8 cellular contexts compared by ENCODE assay signal in genomic region chr3:42501681-42502428, GRCh38. TPM values are rescaled to one million over a fixed set of nuclear protein-coding genes. Genes with fewer than 3 reads are reported as not detected.
DNase-seq lines count a peak whose midpoint lies in the region; TF ChIP-seq lines count a peak whose summit lies in the region.

No MANE protein-coding gene starts in this region.

- peaks cover 31% of the 10 kb centered on the region for H3K27me3 Mint-ChIP-seq in activated T-helper 1 cell treated with anti-CD3 and anti-CD28 coated beads, Interleukin-12 subunit alpha, Interleukin-12 subunit beta, Interleukin-2, Interleukin-4 antibody, amounts not matched to agents 30 ng/mL and 10 ng/mL and 1 ng/mL, durations not matched to agents 14 hours and 24 hours and 36 hours (ENCODE audit: insufficient read depth)
- peaks cover 80% of the 10 kb centered on the region for H3K27me3 Mint-ChIP-seq in neural crest cell (ENCODE audit: low read depth)

- H3K4me3 ChIP-seq in HFF-Myc (replicated peaks; ENCODE audit: low read depth, low read length), result peak overlapping the region; percentile 11; the same call in 1 of the 2 replicates
- H3K4me3 ChIP-seq in fibroblast of the aortic adventitia (ENCODE audit: low read depth, low read length), result peak overlapping the region; percentile 31

- DNase-seq in GDM1 (lab: John Stamatoyannopoulos, UW), result peak; percentile 46
- no peak for DNase-seq in HFF-Myc (ENCODE audit: extremely low read depth, low read depth)
- peak; percentile 55 for DNase-seq in NOMO-1 treated with DMSO at 0.1 percent for 48 hours (lab: John Stamatoyannopoulos, UW; ENCODE audit: unreplicated experiment)
- DNase-seq in activated T-helper 1 cell treated with anti-CD3 and anti-CD28 coated beads, Interleukin-12 subunit alpha, Interleukin-12 subunit beta, Interleukin-2, Interleukin-4 antibody, amounts not matched to agents 30 ng/mL and 10 ng/mL and 1 ng/mL, durations not matched to agents 14 hours and 24 hours and 36 hours (ENCODE audit: low spot score), result peak; percentile 48
- peak; percentile 20 for DNase-seq in fibroblast of the aortic adventitia (ENCODE audit: low read depth)
- DNase-seq in neural crest cell (ENCODE audit: low read depth, low spot score), result peak; percentile 25
- no peak for DNase-seq in COLO829 (ENCODE audit: low spot score)

- TF ChIP-seq CTCF in HFF-Myc (IDR thresholded peaks at IDR 0.05; ENCODE audit: low read depth, low read length, missing control alignments) (peak; percentile 54), fibroblast of the aortic adventitia (IDR thresholded peaks at IDR 0.05; ENCODE audit: insufficient read depth, low read length) (peak; percentile 43), neural crest cell (conservative IDR thresholded peaks at IDR 0.05) (peak; percentile 62)

- H3K4me3 Mint-ChIP-seq in activated T-helper 1 cell treated with anti-CD3 and anti-CD28 coated beads, Interleukin-12 subunit alpha, Interleukin-12 subunit beta, Interleukin-2, Interleukin-4 antibody, amounts not matched to agents 30 ng/mL and 10 ng/mL and 1 ng/mL, durations not matched to agents 14 hours and 24 hours and 36 hours, result peak overlapping the region; percentile 86
- H3K4me3 Mint-ChIP-seq in neural crest cell, result peak overlapping the region; percentile 83

- no peaks in the 10 kb centered on the region for H3K9me3 Mint-ChIP-seq in activated T-helper 1 cell treated with anti-CD3 and anti-CD28 coated beads, Interleukin-12 subunit alpha, Interleukin-12 subunit beta, Interleukin-2, Interleukin-4 antibody, amounts not matched to agents 30 ng/mL and 10 ng/mL and 1 ng/mL, durations not matched to agents 14 hours and 24 hours and 36 hours
- no peaks in the 10 kb centered on the region for H3K9me3 Mint-ChIP-seq in neural crest cell

- peaks cover 23% of the 10 kb centered on the region for H3K4me1 Mint-ChIP-seq in activated T-helper 1 cell treated with anti-CD3 and anti-CD28 coated beads, Interleukin-12 subunit alpha, Interleukin-12 subunit beta, Interleukin-2, Interleukin-4 antibody, amounts not matched to agents 30 ng/mL and 10 ng/mL and 1 ng/mL, durations not matched to agents 14 hours and 24 hours and 36 hours (ENCODE audit: low read depth)
- peaks cover 17% of the 10 kb centered on the region for H3K4me1 Mint-ChIP-seq in neural crest cell

- no peak overlapping the region for H3K27ac Mint-ChIP-seq in activated T-helper 1 cell treated with anti-CD3 and anti-CD28 coated beads, Interleukin-12 subunit alpha, Interleukin-12 subunit beta, Interleukin-2, Interleukin-4 antibody, amounts not matched to agents 30 ng/mL and 10 ng/mL and 1 ng/mL, durations not matched to agents 14 hours and 24 hours and 36 hours
- H3K27ac Mint-ChIP-seq in neural crest cell (ENCODE audit: unreplicated experiment), result no peak overlapping the region

- no peaks in the 10 kb centered on the region for H3K36me3 Mint-ChIP-seq in activated T-helper 1 cell treated with anti-CD3 and anti-CD28 coated beads, Interleukin-12 subunit alpha, Interleukin-12 subunit beta, Interleukin-2, Interleukin-4 antibody, amounts not matched to agents 30 ng/mL and 10 ng/mL and 1 ng/mL, durations not matched to agents 14 hours and 24 hours and 36 hours (ENCODE audit: low read depth)
- H3K36me3 Mint-ChIP-seq in neural crest cell (ENCODE audit: low read depth), result no peaks in the 10 kb centered on the region

- peak overlapping the region; percentile 79 for H3K27ac ChIP-seq in temporal lobe (ENCODE audit: low read depth, low read length)

- intact Hi-C loops in activated T-helper 1 cell treated with anti-CD3 and anti-CD28 coated beads, Interleukin-12 subunit alpha, Interleukin-12 subunit beta, Interleukin-2, Interleukin-4 antibody, amounts not matched to agents 30 ng/mL and 10 ng/mL and 1 ng/mL, durations not matched to agents 14 hours and 24 hours and 36 hours (cut with micrococcal nuclease), result loop anchor here (1.0 to 10.0 kb wide), 9 partner anchors 34 to 537 kb away; partner anchors contain the start of genes NKTR, SEC22C and ULK4

RNA-seq across cellular contexts. Expression of gene VIPR1, which starts 0.6 kb away (rescaled TPM):
- total RNA-seq in activated T-helper 1 cell treated with anti-CD3 and anti-CD28 coated beads, Interleukin-12 subunit alpha, Interleukin-12 subunit beta, Interleukin-2, Interleukin-4 antibody, amounts not matched to agents 30 ng/mL and 10 ng/mL and 1 ng/mL, durations not matched to agents 14 hours and 24 hours and 36 hours, result 0.69 and 0.88 TPM in 2 replicates
- total RNA-seq in fibroblast of the aortic adventitia (ENCODE audit: low replicate concordance), result 5.6 TPM in 1 of 2 replicates, not detected in the other
- total RNA-seq in neural crest cell, result 0.63 TPM in 1 of 2 replicates, not detected in the other
- total RNA-seq in temporal lobe, result under 0.01 TPM

Comparison
In these comparisons a context has a peak if more than half of its experiments do, and no peak if none do; other contexts are left out.
1. DNase-seq: peak in GDM1 (single experiment), NOMO-1 treated with DMSO at 0.1 percent for 48 hours (single experiment), activated T-helper 1 cell treated with anti-CD3 and anti-CD28 coated beads, Interleukin-12 subunit alpha, Interleukin-12 subunit beta, Interleukin-2, Interleukin-4 antibody, amounts not matched to agents 30 ng/mL and 10 ng/mL and 1 ng/mL, durations not matched to agents 14 hours and 24 hours and 36 hours (single experiment), fibroblast of the aortic adventitia (single experiment) and neural crest cell (single experiment); none in HFF-Myc (single experiment) and COLO829 (single experiment).
2. Peak in every context shown above with its lines, with median percentiles within 50 percentile points of each other: CTCF ChIP-seq.